8 cellular contexts compared by ENCODE assay signal in genomic region chr12:7128681-7129593, GRCh38. TPM values are rescaled to one million over a fixed set of nuclear protein-coding genes. Genes with fewer than 3 reads are reported as not detected.
DNase-seq lines count a peak whose midpoint lies in the region; ATAC-seq and TF ChIP-seq lines count a peak whose summit lies in the region.

RBP5 (minus strand) TSS chr12:7128889; CDS start chr12:7128775, 114 bp downstream.

- H3K36me3 Mint-ChIP-seq in activated CD4-positive, alpha-beta T cell treated with anti-CD3 and anti-CD28 coated beads, Interleukin-2, amount 10 ng/mL, durations not matched to agents 7 days and 5 days (ENCODE audit: low read depth), result peaks cover 27% of the 10 kb centered on the region

- no peaks in the 10 kb centered on the region for H3K27me3 Mint-ChIP-seq in activated CD4-positive, alpha-beta T cell treated with anti-CD3 and anti-CD28 coated beads, Interleukin-2, amount 10 ng/mL, durations not matched to agents 7 days and 5 days

- peak within 1 kb of the TSS; percentile 89 for H3K27ac Mint-ChIP-seq in activated CD4-positive, alpha-beta T cell treated with anti-CD3 and anti-CD28 coated beads, Interleukin-2, amount 10 ng/mL, durations not matched to agents 7 days and 5 days

- peaks cover 34% of the 10 kb centered on the region for H3K27me3 ChIP-seq in adipocyte (replicated peaks; ENCODE audit: control insufficient read depth, insufficient read depth, low read length)
- peaks cover 0 to 36% of the 10 kb centered on the region in 2 donors for H3K27me3 ChIP-seq in left lung
- H3K27me3 ChIP-seq in testis, result no peaks in the 10 kb centered on the region

- no peak for TF ChIP-seq CTCF in left lung (IDR thresholded peaks at IDR 0.05)
- TF ChIP-seq CTCF in testis (IDR thresholded peaks at IDR 0.05), result no peak

- TF ChIP-seq POLR2A in testis (IDR thresholded peaks at IDR 0.05), result no peak

- DNase-seq in activated CD4-positive, alpha-beta T cell treated with anti-CD3 and anti-CD28 coated beads, Interleukin-2, amount 10 ng/mL, durations not matched to agents 7 days and 5 days, result no peak
- no peak for DNase-seq in activated CD4-positive, alpha-beta T cell treated with anti-CD3 and anti-CD28 coated beads for 4 hours
- DNase-seq in adipocyte (ENCODE audit: low read depth) (no peak), left lung (no peak), testis (no peak), cerebellar nuclear complex (lab: John Stamatoyannopoulos, UW) (no peak)

- H3K27ac ChIP-seq in left lung (peak within 1 kb of the TSS; percentile 34 to 58), testis (peak within 1 kb of the TSS; percentile 24 to 82)

- H3K4me1 ChIP-seq in adipocyte (ENCODE audit: control insufficient read depth, insufficient read depth, low read length) (peaks cover 7% of the 10 kb centered on the region), left lung (peaks cover 5 to 27% of the 10 kb centered on the region in 2 donors), testis (peaks cover 17% of the 10 kb centered on the region)

- H3K9me3 Mint-ChIP-seq in activated CD4-positive, alpha-beta T cell treated with anti-CD3 and anti-CD28 coated beads, Interleukin-2, amount 10 ng/mL, durations not matched to agents 7 days and 5 days, result no peaks in the 10 kb centered on the region

- peak within 1 kb of the TSS; percentile 86 for H3K4me3 Mint-ChIP-seq in activated CD4-positive, alpha-beta T cell treated with anti-CD3 and anti-CD28 coated beads, Interleukin-2, amount 10 ng/mL, durations not matched to agents 7 days and 5 days

- H3K4me3 ChIP-seq in adipocyte (ENCODE audit: low read length) (peak within 1 kb of the TSS; percentile 57), left lung (peak within 1 kb of the TSS; percentile 59 to 63), testis (peak within 1 kb of the TSS; percentile 57 to 73)

- CTCF ChIA-PET in activated CD4-positive, alpha-beta T cell treated with anti-CD3 and anti-CD28 coated beads, Interleukin-2, amount 10 ng/mL, durations not matched to agents 7 days and 5 days (lab: Charles Lee), result no interaction called here

- H3K36me3 ChIP-seq in adipocyte (ENCODE audit: control insufficient read depth, insufficient read depth, low read length, severe bottlenecking), result no peaks in the 10 kb centered on the region
- peaks cover 0 to 6% of the 10 kb centered on the region in 2 donors for H3K36me3 ChIP-seq in left lung
- no peaks in the 10 kb centered on the region for H3K36me3 ChIP-seq in testis (ENCODE audit: low read depth, missing control alignments)

- POLR2A ChIA-PET in activated CD4-positive, alpha-beta T cell treated with anti-CD3 and anti-CD28 coated beads, Interleukin-2, amount 10 ng/mL, durations not matched to agents 7 days and 5 days (lab: Charles Lee), result no interaction called here

- ATAC-seq in left lung (no peak), GM21717 (IDR thresholded peaks at IDR 0.05; ENCODE audit: unreplicated experiment) (no peak), GM19328 (IDR thresholded peaks at IDR 0.05; ENCODE audit: unreplicated experiment) (no peak)

- H3K9me3 ChIP-seq in adipocyte (ENCODE audit: control insufficient read depth, low read length), result no peaks in the 10 kb centered on the region
- no peaks in the 10 kb centered on the region for H3K9me3 ChIP-seq in left lung
- H3K9me3 ChIP-seq in testis, result no peaks in the 10 kb centered on the region

- H3K4me1 Mint-ChIP-seq in activated CD4-positive, alpha-beta T cell treated with anti-CD3 and anti-CD28 coated beads, Interleukin-2, amount 10 ng/mL, durations not matched to agents 7 days and 5 days, result peaks cover 37% of the 10 kb centered on the region

- H3K9ac ChIP-seq in adipocyte (ENCODE audit: low read length), result no peak within 1 kb of the TSS

- 39 to 49% methylated on average over 10 to 11 of the region's 11 CpGs for WGBS in testis, 2 donors

- intact Hi-C loops in left lung (cut with DNase I) (no loop called here), testis (cut with DNase I; ENCODE audit: low total_unique reads) (no loop called here)

RNA-seq across cellular contexts. Expression of gene RBP5, which starts in this region (rescaled TPM):
- total RNA-seq in activated CD4-positive, alpha-beta T cell treated with anti-CD3 and anti-CD28 coated beads, Interleukin-2, amount 10 ng/mL, durations not matched to agents 7 days and 5 days, result under 1 TPM in 1 of 2 experiments, not detected in 1; 0.42 TPM
- total RNA-seq in left lung (1 to 10 TPM; 1.2 to 2.3 TPM), testis (1 to 10 TPM; 1.1 to 4.0 TPM)
- polyA plus RNA-seq in testis (ENCODE audit: insufficient read depth, low read depth, low replicate concordance), result 11.8 TPM
